8 cellular contexts compared by ENCODE assay signal in the genomic region with DNA sequence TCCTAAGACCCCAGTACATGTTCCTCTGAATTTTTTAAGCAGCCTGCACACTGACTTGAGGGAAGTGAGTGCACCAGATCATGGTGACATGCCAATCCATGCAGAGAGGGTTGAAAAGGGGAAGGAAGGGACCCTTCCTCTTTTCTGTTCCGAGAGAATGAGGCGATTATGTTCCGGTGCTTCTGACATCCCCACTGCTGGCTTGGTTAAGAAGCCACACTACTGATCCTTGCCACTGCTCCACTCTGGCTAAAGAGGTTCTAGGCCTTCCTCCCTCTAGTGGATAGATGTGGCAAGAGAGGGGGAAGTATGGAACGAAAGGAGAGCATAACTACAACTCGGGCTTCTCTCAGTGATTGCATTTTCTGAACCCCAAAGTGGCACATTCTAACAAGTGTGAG. TPM values are rescaled to one million over a fixed set of nuclear protein-coding genes. Genes with fewer than 3 reads are reported as not detected.
DNase-seq lines count a peak whose midpoint lies in the region; FAIRE-seq and TF ChIP-seq lines count a peak whose summit lies in the region.

No MANE protein-coding gene starts in this region.

- no TSS peak for BruUV-seq in OCI-LY7 (replicated peaks; lab: Mats Ljungman, UMichigan)

- H3K4me3 ChIP-seq in OCI-LY7 (ENCODE audit: low read depth, low read length, poor library complexity, severe bottlenecking), result no peak overlapping the region

- H3K4me1 ChIP-seq in OCI-LY7 (ENCODE audit: insufficient read depth, low read length, poor library complexity, severe bottlenecking), result peaks cover 29% of the 10 kb centered on the region

- H3K79me2 ChIP-seq in OCI-LY7 (ENCODE audit: insufficient read depth, low read depth, low read length), result no peaks in the 10 kb centered on the region

- DNase-seq in CMK (ENCODE audit: low read depth), result peak; percentile 84
- peak; percentile 76 for DNase-seq in GM19239 (ENCODE audit: insufficient read length, low spot score)
- peak; percentile 54 for DNase-seq in HT1080 (ENCODE audit: low read depth)
- DNase-seq in OCI-LY7 (ENCODE audit: low spot score), result peak; percentile 77
- DNase-seq in astrocyte of the hippocampus (ENCODE audit: low read depth, low spot score), result peak; percentile 59
- DNase-seq in iPS DF 4.7 (ENCODE audit: extremely low read depth, low spot score), result peak; percentile 49
- DNase-seq in stimulated activated CD4-positive, alpha-beta T cell treated with anti-CD3 and anti-CD28 coated beads, Interleukin-1b, Interleukin-23, amount 100 ng/mL, for 48 hours, result peak; percentile 51
- no peak for DNase-seq in cerebellar nuclear complex (lab: John Stamatoyannopoulos, UW)

- H3K4me2 ChIP-seq in OCI-LY7 (ENCODE audit: low read length), result peak overlapping the region; percentile 69

- H3K9me3 ChIP-seq in OCI-LY7 (ENCODE audit: low read length), result no peaks in the 10 kb centered on the region

- peak; percentile 77 for TF ChIP-seq CTCF in OCI-LY7 (conservative IDR thresholded peaks at IDR 0.05; ENCODE audit: low read length)

- no peaks in the 10 kb centered on the region for H4K20me1 ChIP-seq in OCI-LY7 (ENCODE audit: insufficient read depth, low read length)

- intact Hi-C loops in OCI-LY7 (cut with micrococcal nuclease; ENCODE audit: unreplicated experiment), result loop anchor here (1.0 kb wide), 1 partner anchor 42 kb away; a partner anchor contains a TSS

- H2AFZ ChIP-seq in OCI-LY7 (ENCODE audit: low read length), result peak overlapping the region; percentile 75; the same call in 1 of the 2 replicates

- POLR2A ChIA-PET in OCI-LY7 (lab: Charles Lee), result interaction anchor here (0.9 to 1.2 kb wide), 5 partner anchors 9 to 81 kb away, joined by 3 to 8 read pairs (median 7); a partner anchor contains a TSS

- H3K27ac ChIP-seq in OCI-LY7 (ENCODE audit: low read depth, low read length, poor library complexity, severe bottlenecking), result peak overlapping the region; percentile 25

- peak; percentile 84 for FAIRE-seq in GM19239 (lab: Jason Lieb, UNC)

- H3K9me2 ChIP-seq in OCI-LY7 (ENCODE audit: insufficient read depth, low read length), result no peaks in the 10 kb centered on the region

- peaks cover 5% of the 10 kb centered on the region; the same call in 1 of the 2 replicates for H3K36me3 ChIP-seq in OCI-LY7 (ENCODE audit: insufficient read depth, low read length)

- CTCF ChIA-PET in OCI-LY7 (lab: Charles Lee; ENCODE audit: unreplicated experiment), result no interaction called here

RNA-seq across cellular contexts. Expression of a gene that starts 1.8 kb away (rescaled TPM):
- total RNA-seq in HT1080 (2014; rRNA removed; shearing (Covaris generic)), result 23.1 and 23.5 TPM in 2 replicates
- 18.8 and 19.5 TPM in 2 replicates for polyA plus RNA-seq in HT1080 (2015; cell fraction: cytosol; rRNA removed)
- 28.1 and 31.5 TPM in 2 replicates for polyA plus RNA-seq in HT1080 (2015; cell fraction: nucleus; rRNA removed)
- total RNA-seq in OCI-LY7 (2014; rRNA removed; shearing (Covaris generic)), result 12.8 and 14.5 TPM in 2 replicates
- 19.3 and 22.2 TPM in 2 replicates for total RNA-seq in OCI-LY7 (2022)

RNA-seq across cellular contexts. Expression of a gene that starts 10.8 kb away (rescaled TPM):
- total RNA-seq in HT1080 (2014; rRNA removed; shearing (Covaris generic)), result 90.5 and 116 TPM in 2 replicates
- 160 and 163 TPM in 2 replicates for polyA plus RNA-seq in HT1080 (2015; cell fraction: cytosol; rRNA removed)
- polyA plus RNA-seq in HT1080 (2015; cell fraction: nucleus; rRNA removed), result 51.6 and 54.1 TPM in 2 replicates
- 49.4 and 55.2 TPM in 2 replicates for total RNA-seq in OCI-LY7 (2014; rRNA removed; shearing (Covaris generic))
- total RNA-seq in OCI-LY7 (2022), result 55.0 and 57.4 TPM in 2 replicates

RNA-seq across cellular contexts. Expression of a gene that starts 38.3 kb away (rescaled TPM):
- total RNA-seq in HT1080 (2014; rRNA removed; shearing (Covaris generic)), result 64.0 and 75.3 TPM in 2 replicates
- polyA plus RNA-seq in HT1080 (2015; cell fraction: cytosol; rRNA removed), result 46.8 and 53.2 TPM in 2 replicates
- 49.2 and 55.7 TPM in 2 replicates for polyA plus RNA-seq in HT1080 (2015; cell fraction: nucleus; rRNA removed)
- total RNA-seq in OCI-LY7 (2014; rRNA removed; shearing (Covaris generic)), result 92.4 and 99.3 TPM in 2 replicates
- 75.5 and 83.9 TPM in 2 replicates for total RNA-seq in OCI-LY7 (2022)

RNA-seq across cellular contexts. Expression of a gene that starts 41.9 kb away (rescaled TPM):
- 14.8 and 17.7 TPM in 2 replicates for total RNA-seq in HT1080 (2014; rRNA removed; shearing (Covaris generic))
- polyA plus RNA-seq in HT1080 (2015; cell fraction: cytosol; rRNA removed), result 24.3 and 26.3 TPM in 2 replicates
- 35.3 and 35.4 TPM in 2 replicates for polyA plus RNA-seq in HT1080 (2015; cell fraction: nucleus; rRNA removed)
- total RNA-seq in OCI-LY7 (2014; rRNA removed; shearing (Covaris generic)), result 33.9 and 35.7 TPM in 2 replicates
- total RNA-seq in OCI-LY7 (2022), result 46.2 and 46.5 TPM in 2 replicates

RNA-seq across cellular contexts. Expression of a gene that starts 57.4 kb away (rescaled TPM):
- 1.3 and 2.4 TPM in 2 replicates for total RNA-seq in HT1080 (2014; rRNA removed; shearing (Covaris generic))
- polyA plus RNA-seq in HT1080 (2015; cell fraction: cytosol; rRNA removed), result 3.0 and 3.2 TPM in 2 replicates
- polyA plus RNA-seq in HT1080 (2015; cell fraction: nucleus; rRNA removed), result 34.5 and 34.6 TPM in 2 replicates
- 0.03 and 0.93 TPM in 2 replicates for total RNA-seq in OCI-LY7 (2014; rRNA removed; shearing (Covaris generic))
- 0.55 and 2.7 TPM in 2 replicates for total RNA-seq in OCI-LY7 (2022)

Comparison
In these comparisons a context has a peak if more than half of its experiments do, and no peak if none do; other contexts are left out.
1. DNase-seq: peak in CMK (single experiment), GM19239 (single experiment), HT1080 (single experiment), OCI-LY7 (single experiment), astrocyte of the hippocampus (single experiment), iPS DF 4.7 (single experiment) and stimulated activated CD4-positive, alpha-beta T cell treated with anti-CD3 and anti-CD28 coated beads, Interleukin-1b, Interleukin-23, amount 100 ng/mL, for 48 hours (single experiment); none in cerebellar nuclear complex (0 of 2).